Comparison of ENCODE assay signal across 16 cellular contexts in the genomic region with DNA sequence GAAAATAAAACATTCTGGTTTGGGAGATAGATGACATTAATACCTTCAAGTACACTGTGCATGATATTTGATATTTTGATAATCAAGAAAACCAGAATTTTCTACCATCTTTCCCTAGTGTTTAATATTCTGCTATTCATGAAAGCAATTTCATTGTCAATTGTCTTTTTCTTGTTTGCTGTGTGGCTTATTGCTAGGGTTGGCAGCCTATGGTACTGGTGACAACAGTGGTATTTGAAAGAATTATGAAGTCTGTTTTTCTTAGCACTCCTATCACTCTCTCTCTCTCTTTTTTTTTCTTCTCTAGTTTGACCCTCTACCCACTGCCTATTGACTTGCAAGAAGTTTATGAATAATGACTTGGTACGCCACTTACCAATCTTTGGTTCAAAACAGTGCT. TPM values are rescaled to one million over a fixed set of nuclear protein-coding genes. Genes with fewer than 3 reads are reported as not detected.
DNase-seq lines count a peak whose midpoint lies in the region; TF ChIP-seq lines count a peak whose summit lies in the region.
"Had no signal": no experiment of that assay in that cellular context is flagged by ENCODE, and none has a peak within 500 bp of the region (broad histone marks: within the 10 kb centered on the region; RNA-seq: fewer than 3 reads in every experiment).

No MANE protein-coding gene starts in this region.

- DNase-seq in globus pallidus (ENCODE audit: low spot score) (peak; percentile 67), tibial nerve (ENCODE audit: low spot score in 2 of 2) (no peak), D341Med (ENCODE audit: low spot score) (no peak), cerebellar cortex (ENCODE audit: low spot score) (no peak), Peyer's patch (no peak)
- DNase-seq: BE2C, DMS153, DMS79 treated with DMSO at 0.1 percent for 48 hours, EL had no signal

- TF ChIP-seq CTCF in neutrophil (IDR thresholded peaks at IDR 0.05) (no peak), tibial nerve (IDR thresholded peaks at IDR 0.05) (no peak), Peyer's patch (IDR thresholded peaks at IDR 0.05) (no peak)

- H3K27ac ChIP-seq in angular gyrus (ENCODE audit: low read depth, low read length): peak overlapping the region; percentile 24
- peak overlapping the region; percentile 10 for H3K27ac ChIP-seq in neutrophil
- H3K27ac ChIP-seq in tibial nerve: peak overlapping the region in 3 of 4 donors; percentile 1 to 67 (median 62)
- no peak overlapping the region for H3K27ac ChIP-seq in Peyer's patch
- H3K27ac ChIP-seq: C4-2B, HL-60 had no signal

- no peaks in the 10 kb centered on the region for H3K9me3 ChIP-seq in neutrophil
- H3K9me3 ChIP-seq in tibial nerve: peaks cover 0 to 24% (median 5%) of the 10 kb centered on the region in 4 donors
- peaks cover 0 to 19% (median 5%) of the 10 kb centered on the region in 4 donors for H3K9me3 ChIP-seq in Peyer's patch

- TF ChIP-seq POLR2A in tibial nerve (IDR thresholded peaks at IDR 0.05) (no peak), Peyer's patch (IDR thresholded peaks at IDR 0.05) (no peak)

- 35 to 57% methylated on average over 1 of the region's 1 CpG for WGBS in tibial nerve, 2 donors

- no peaks in the 10 kb centered on the region for H3K4me1 ChIP-seq in neutrophil (ENCODE audit: control insufficient read depth in 1 of 2, insufficient read depth in 1 of 2, low read depth in 1 of 2, low read length in 1 of 2)
- peaks cover 0 to 45% (median 13%) of the 10 kb centered on the region in 4 donors for H3K4me1 ChIP-seq in tibial nerve
- peaks cover 0 to 5% (median 0%) of the 10 kb centered on the region in 4 donors for H3K4me1 ChIP-seq in Peyer's patch
- H3K4me1 ChIP-seq: BE2C had no signal

- H3K4me3 ChIP-seq in neutrophil (ENCODE audit: low read depth in 1 of 2, low read length in 1 of 2): no peak overlapping the region
- no peak overlapping the region for H3K4me3 ChIP-seq in tibial nerve
- H3K4me3 ChIP-seq in Peyer's patch: no peak overlapping the region

- no peaks in the 10 kb centered on the region for H3K36me3 ChIP-seq in neutrophil
- peaks cover 0 to 17% (median 0%) of the 10 kb centered on the region in 3 donors for H3K36me3 ChIP-seq in tibial nerve
- no peaks in the 10 kb centered on the region for H3K36me3 ChIP-seq in Peyer's patch
- H3K36me3 ChIP-seq: BE2C had no signal

- no peak for TF ChIP-seq EP300 in tibial nerve (IDR thresholded peaks at IDR 0.05)

- H3K27me3 ChIP-seq in neutrophil: no peaks in the 10 kb centered on the region
- no peaks in the 10 kb centered on the region for H3K27me3 ChIP-seq in tibial nerve
- no peaks in the 10 kb centered on the region for H3K27me3 ChIP-seq in Peyer's patch
- H3K27me3 ChIP-seq: BE2C had no signal

RNA-seq across cellular contexts. Expression of gene RNF13, which starts 15.4 kb away (rescaled TPM):
- total RNA-seq in tibial nerve (100 to 1,000 TPM; 107 to 142 (median 128) TPM), Peyer's patch (10 to 100 TPM; 35.0 to 74.3 (median 58.1) TPM)

RNA-seq across cellular contexts. Expression of gene ANKUB1, which starts 36.0 kb away (rescaled TPM):
- 1 to 10 TPM in 1 of 4 donors, under 1 TPM in 3; 0.60 to 1.4 (median 0.86) TPM for total RNA-seq in tibial nerve
- not detected for total RNA-seq in Peyer's patch
- total RNA-seq: A172; CD4-positive, alpha-beta memory T cell; H4 had no signal

Comparison
In these comparisons a context has a peak if more than half of its experiments do, and no peak if none do; other contexts are left out.
1. H3K27ac ChIP-seq: peak in angular gyrus (single experiment), neutrophil (single experiment) and tibial nerve (3 of 4); none in Peyer's patch (0 of 4).